In genomic region chr7:51019231-51019844, GRCh38 we compare ENCODE assay signal across 15 cellular contexts.
DNase-seq lines count a peak whose midpoint lies in the region; ATAC-seq and TF ChIP-seq lines count a peak whose summit lies in the region.
"Had no signal": no experiment of that assay in that cellular context is flagged by ENCODE, and none has a peak within 500 bp of the region (broad histone marks: within the 10 kb centered on the region; RNA-seq: fewer than 3 reads in every experiment).

No MANE protein-coding gene starts in this region.

- H4K20me1 ChIP-seq in fibroblast of lung (ENCODE audit: control insufficient read depth, extremely low read depth, insufficient read depth, low read length): no peaks in the 10 kb centered on the region
- H4K20me1 ChIP-seq in hepatocyte (ENCODE audit: insufficient read depth, poor library complexity, severe bottlenecking): no peaks in the 10 kb centered on the region

- H3K4me2 ChIP-seq in fibroblast of lung (ENCODE audit: extremely low read depth, insufficient read depth, low read length): no peak overlapping the region
- no peak overlapping the region for H3K4me2 ChIP-seq in hepatocyte

- 90% methylated on average over 7 of the region's 7 CpGs for WGBS in hepatocyte (ENCODE audit: low lambda C conversion rate, missing lambda C conversion rate)

- TF ChIP-seq CTCF in RWPE2 (IDR thresholded peaks at IDR 0.05; ENCODE audit: poor library complexity, severe bottlenecking) (no peak), fibroblast of lung (conservative IDR thresholded peaks at IDR 0.05 in 1 of 2, IDR thresholded peaks at IDR 0.05 in 1 of 2; ENCODE audit: low read depth in 1 of 2, low read length in 2 of 2) (no peak), retinal pigment epithelial cell (conservative IDR thresholded peaks at IDR 0.05; ENCODE audit: low read depth, low read length) (no peak), WERI-Rb-1 (IDR thresholded peaks at IDR 0.05; ENCODE audit: low read depth, low read length) (no peak), hepatocyte (IDR thresholded peaks at IDR 0.05; ENCODE audit: poor library complexity) (no peak)

- H2AFZ ChIP-seq in fibroblast of lung (ENCODE audit: low read length) (no peak overlapping the region), hepatocyte (no peak overlapping the region)

- no peaks in the 10 kb centered on the region; the same call in 1 of the 2 replicates for H3K36me3 ChIP-seq in H7 (replicated peaks; ENCODE audit: control insufficient read depth, insufficient read depth, low read length)
- H3K36me3 ChIP-seq in RWPE2 (ENCODE audit: low read depth): no peaks in the 10 kb centered on the region
- H3K36me3 ChIP-seq in fibroblast of lung (ENCODE audit: control insufficient read depth, insufficient read depth, low read length): no peaks in the 10 kb centered on the region
- H3K36me3 ChIP-seq in WERI-Rb-1: peaks cover under 1% of the 10 kb centered on the region
- H3K36me3 ChIP-seq in hepatocyte (replicated peaks; ENCODE audit: insufficient read depth, low read depth): no peaks in the 10 kb centered on the region
- H3K36me3 ChIP-seq: adrenal gland, lower lobe of right lung had no signal

- peak; percentile 20 for DNase-seq in H7
- DNase-seq in RWPE2 (ENCODE audit: low spot score): no peak
- peak; percentile 67 to 97 for DNase-seq in fibroblast of lung (ENCODE audit: low read depth in 2 of 2)
- DNase-seq in retinal pigment epithelial cell (ENCODE audit: low read depth): peak; percentile 73
- DNase-seq in GDM1 (lab: John Stamatoyannopoulos, UW): no peak
- DNase-seq in anterior cingulate cortex (lab: John Stamatoyannopoulos, UW): no peak
- DNase-seq in WERI-Rb-1: no peak
- DNase-seq in hepatocyte (ENCODE audit: low spot score): no peak
- DNase-seq: adrenal gland; effector memory CD4-positive, alpha-beta T cell; hypothalamus; lower lobe of right lung; MV-4-11; testis had no signal

- H3K79me2 ChIP-seq in fibroblast of lung (ENCODE audit: control insufficient read depth, insufficient read depth, low read length) (no peaks in the 10 kb centered on the region), hepatocyte (no peaks in the 10 kb centered on the region)

- H3K27ac ChIP-seq in RWPE2 (ENCODE audit: poor library complexity, severe bottlenecking) (no peak overlapping the region), fibroblast of lung (ENCODE audit: insufficient read depth, low read length) (no peak overlapping the region), WERI-Rb-1 (no peak overlapping the region), hepatocyte (no peak overlapping the region)
- H3K27ac ChIP-seq: adrenal gland, lower lobe of right lung, testis had no signal

- H3K9me3 ChIP-seq in RWPE2 (ENCODE audit: severe bottlenecking) (no peaks in the 10 kb centered on the region), fibroblast of lung (ENCODE audit: control insufficient read depth, insufficient read depth, low read depth, low read length) (no peaks in the 10 kb centered on the region), WERI-Rb-1 (ENCODE audit: severe bottlenecking) (no peaks in the 10 kb centered on the region), hepatocyte (ENCODE audit: low read depth) (no peaks in the 10 kb centered on the region)
- H3K9me3 ChIP-seq: adrenal gland, lower lobe of right lung, testis had no signal

- H3K4me3 ChIP-seq in H7 (ENCODE audit: insufficient read depth, low read depth, low read length) (no peak overlapping the region), RWPE2 (ENCODE audit: severe bottlenecking) (no peak overlapping the region), fibroblast of lung (replicated peaks in 1 of 4; ENCODE audit: control extremely low read depth in 1 of 4, insufficient read depth in 1 of 4, low read depth in 3 of 4, low read length in 4 of 4) (no peak overlapping the region), retinal pigment epithelial cell (ENCODE audit: low read length) (no peak overlapping the region), WERI-Rb-1 (ENCODE audit: low read depth, low read length) (no peak overlapping the region), hepatocyte (no peak overlapping the region)
- H3K4me3 ChIP-seq: adrenal gland, lower lobe of right lung, testis had no signal

- H3K27me3 ChIP-seq in H7 (ENCODE audit: control insufficient read depth, insufficient read depth, low read length) (no peaks in the 10 kb centered on the region), RWPE2 (ENCODE audit: insufficient read depth, poor library complexity, severe bottlenecking) (no peaks in the 10 kb centered on the region), fibroblast of lung (ENCODE audit: control insufficient read depth, insufficient read depth, low read length) (no peaks in the 10 kb centered on the region), WERI-Rb-1 (ENCODE audit: insufficient read depth, low read depth, severe bottlenecking) (no peaks in the 10 kb centered on the region), hepatocyte (no peaks in the 10 kb centered on the region)
- H3K27me3 ChIP-seq: adrenal gland, testis had no signal

- H3K9me2 ChIP-seq in hepatocyte (replicated peaks; ENCODE audit: insufficient read depth): no peaks in the 10 kb centered on the region

- ATAC-seq in RWPE2 (ENCODE audit: low read depth): peak; percentile 97
- ATAC-seq: activated CD4-positive, CD25-positive, alpha-beta regulatory T cell treated with anti-CD3 and anti-CD28 coated beads, Interleukin-2, amount 50 U/mL, for 24 hours; lower lobe of right lung had no signal

- H3K4me1 ChIP-seq in RWPE2 (ENCODE audit: insufficient read depth, poor library complexity, severe bottlenecking): no peaks in the 10 kb centered on the region
- no peaks in the 10 kb centered on the region for H3K4me1 ChIP-seq in fibroblast of lung (ENCODE audit: control insufficient read depth, extremely low read depth, insufficient read depth, low read length)
- H3K4me1 ChIP-seq in hepatocyte (ENCODE audit: insufficient read depth): peaks cover 7% of the 10 kb centered on the region
- H3K4me1 ChIP-seq: adrenal gland, lower lobe of right lung, testis had no signal

- H3K9ac ChIP-seq in fibroblast of lung (ENCODE audit: insufficient read depth, low read length): no peak overlapping the region

Comparison
In these comparisons a context has a peak if more than half of its experiments do, and no peak if none do; other contexts are left out.
1. DNase-seq: peak in H7 (single experiment), fibroblast of lung (2 of 2) and retinal pigment epithelial cell (single experiment); none in RWPE2 (single experiment), GDM1 (single experiment), anterior cingulate cortex (0 of 58), WERI-Rb-1 (single experiment) and hepatocyte (single experiment).